In genomic region chr19:29663861-29664752, GRCh38 we compare ENCODE assay signal across 1 cellular context.
A peak's percentile ranks its signal among the peaks of the same experiment; 100 is the strongest.
TF ChIP-seq lines count a peak whose summit lies in the region.

No MANE protein-coding gene starts in this region.

TF ChIP-seq in K562, 482 proteins besides CTCF, POLR2A, EP300 and RAD21 (continued from another document):
- TF ChIP-seq ZBTB5 (IDR thresholded peaks at IDR 0.05) (no peak), ZNF778 (CRISPR knock-in tag; IDR thresholded peaks at IDR 0.05) (no peak), MTA3 (IDR thresholded peaks at IDR 0.05; ENCODE audit: borderline replicate concordance) (no peak), ZNF551 (CRISPR knock-in tag; IDR thresholded peaks at IDR 0.05) (no peak), ZBTB26 (CRISPR knock-in tag; IDR thresholded peaks at IDR 0.05) (no peak), ZBTB34 (CRISPR knock-in tag; IDR thresholded peaks at IDR 0.05) (no peak), ZNF655 (CRISPR knock-in tag; IDR thresholded peaks at IDR 0.05) (no peak), GTF2F1 (IDR thresholded peaks at IDR 0.05; ENCODE audit: low read depth, low read length) (no peak), SOX6 (IDR thresholded peaks at IDR 0.05) (no peak), ZNF644 (tag; IDR thresholded peaks at IDR 0.05; ENCODE audit: low read depth) (0 out of 2 replicates have a peak, but pooled peaks have one; percentile 25), ZNF124 (CRISPR knock-in tag; IDR thresholded peaks at IDR 0.05) (no peak), ETV1 (tag; conservative IDR thresholded peaks at IDR 0.05; ENCODE audit: low read depth) (no peak), CTBP1 (IDR thresholded peaks at IDR 0.05; ENCODE audit: borderline replicate concordance) (no peak), ZNF589 (CRISPR knock-in tag; IDR thresholded peaks at IDR 0.05; ENCODE audit: low read depth) (0 out of 2 replicates have a peak, but pooled peaks have one; percentile 33), HDAC1 (IDR thresholded peaks at IDR 0.05) (no peak)
- TF ChIP-seq, protein P1, sequence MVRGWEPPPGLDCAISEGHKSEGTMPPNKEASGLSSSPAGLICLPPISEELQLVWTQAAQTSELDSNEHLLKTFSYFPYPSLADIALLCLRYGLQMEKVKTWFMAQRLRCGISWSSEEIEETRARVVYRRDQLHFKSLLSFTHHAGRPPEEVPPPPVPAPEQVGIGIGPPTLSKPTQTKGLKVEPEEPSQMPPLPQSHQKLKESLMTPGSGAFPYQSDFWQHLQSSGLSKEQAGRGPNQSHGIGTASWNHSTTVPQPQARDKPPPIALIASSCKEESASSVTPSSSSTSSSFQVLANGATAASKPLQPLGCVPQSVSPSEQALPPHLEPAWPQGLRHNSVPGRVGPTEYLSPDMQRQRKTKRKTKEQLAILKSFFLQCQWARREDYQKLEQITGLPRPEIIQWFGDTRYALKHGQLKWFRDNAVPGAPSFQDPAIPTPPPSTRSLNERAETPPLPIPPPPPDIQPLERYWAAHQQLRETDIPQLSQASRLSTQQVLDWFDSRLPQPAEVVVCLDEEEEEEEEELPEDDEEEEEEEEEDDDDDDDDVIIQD (CRISPR knock-in tag; IDR thresholded peaks at IDR 0.05): no peak
- TF ChIP-seq, protein P2, sequence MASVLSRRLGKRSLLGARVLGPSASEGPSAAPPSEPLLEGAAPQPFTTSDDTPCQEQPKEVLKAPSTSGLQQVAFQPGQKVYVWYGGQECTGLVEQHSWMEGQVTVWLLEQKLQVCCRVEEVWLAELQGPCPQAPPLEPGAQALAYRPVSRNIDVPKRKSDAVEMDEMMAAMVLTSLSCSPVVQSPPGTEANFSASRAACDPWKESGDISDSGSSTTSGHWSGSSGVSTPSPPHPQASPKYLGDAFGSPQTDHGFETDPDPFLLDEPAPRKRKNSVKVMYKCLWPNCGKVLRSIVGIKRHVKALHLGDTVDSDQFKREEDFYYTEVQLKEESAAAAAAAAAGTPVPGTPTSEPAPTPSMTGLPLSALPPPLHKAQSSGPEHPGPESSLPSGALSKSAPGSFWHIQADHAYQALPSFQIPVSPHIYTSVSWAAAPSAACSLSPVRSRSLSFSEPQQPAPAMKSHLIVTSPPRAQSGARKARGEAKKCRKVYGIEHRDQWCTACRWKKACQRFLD (CRISPR knock-in tag; IDR thresholded peaks at IDR 0.05): peak; percentile 73; the same call in 1 of the 2 replicates
- TF ChIP-seq, protein P3, sequence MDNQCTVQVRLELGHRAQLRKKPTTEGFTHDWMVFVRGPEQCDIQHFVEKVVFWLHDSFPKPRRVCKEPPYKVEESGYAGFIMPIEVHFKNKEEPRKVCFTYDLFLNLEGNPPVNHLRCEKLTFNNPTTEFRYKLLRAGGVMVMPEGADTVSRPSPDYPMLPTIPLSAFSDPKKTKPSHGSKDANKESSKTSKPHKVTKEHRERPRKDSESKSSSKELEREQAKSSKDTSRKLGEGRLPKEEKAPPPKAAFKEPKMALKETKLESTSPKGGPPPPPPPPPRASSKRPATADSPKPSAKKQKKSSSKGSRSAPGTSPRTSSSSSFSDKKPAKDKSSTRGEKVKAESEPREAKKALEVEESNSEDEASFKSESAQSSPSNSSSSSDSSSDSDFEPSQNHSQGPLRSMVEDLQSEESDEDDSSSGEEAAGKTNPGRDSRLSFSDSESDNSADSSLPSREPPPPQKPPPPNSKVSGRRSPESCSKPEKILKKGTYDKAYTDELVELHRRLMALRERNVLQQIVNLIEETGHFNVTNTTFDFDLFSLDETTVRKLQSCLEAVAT (IDR thresholded peaks at IDR 0.05): peak in 1 of 2 experiments; percentile 48; a peak in 1 of 4 replicates
- TF ChIP-seq, protein P4, sequence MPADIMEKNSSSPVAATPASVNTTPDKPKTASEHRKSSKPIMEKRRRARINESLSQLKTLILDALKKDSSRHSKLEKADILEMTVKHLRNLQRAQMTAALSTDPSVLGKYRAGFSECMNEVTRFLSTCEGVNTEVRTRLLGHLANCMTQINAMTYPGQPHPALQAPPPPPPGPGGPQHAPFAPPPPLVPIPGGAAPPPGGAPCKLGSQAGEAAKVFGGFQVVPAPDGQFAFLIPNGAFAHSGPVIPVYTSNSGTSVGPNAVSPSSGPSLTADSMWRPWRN (IDR thresholded peaks at IDR 0.05; ENCODE audit: low read depth): no peak
